ENCODE assay signal across 16 cellular contexts in genomic region chr13:74098077-74098476, GRCh38. TPM values are rescaled to one million over a fixed set of nuclear protein-coding genes. Genes with fewer than 3 reads are reported as not detected.
DNase-seq lines count a peak whose midpoint lies in the region; ATAC-seq, FAIRE-seq and TF ChIP-seq lines count a peak whose summit lies in the region.
"Had no signal": no experiment of that assay in that cellular context is flagged by ENCODE, and none has a peak within 500 bp of the region (broad histone marks: within the 10 kb centered on the region; RNA-seq: fewer than 3 reads in every experiment).

No MANE protein-coding gene starts in this region.

- H3K36me3 ChIP-seq in CD8-positive, alpha-beta T cell (ENCODE audit: insufficient read depth, low read length): no peaks in the 10 kb centered on the region
- H3K36me3 ChIP-seq in Karpas-422 (ENCODE audit: insufficient read depth, low read length): no peaks in the 10 kb centered on the region
- H3K36me3 ChIP-seq in pancreas: no peaks in the 10 kb centered on the region
- H3K36me3 ChIP-seq: BE2C, HAP-1 had no signal

- H3K36me3 Mint-ChIP-seq in CD8-positive, alpha-beta T cell: peaks cover 6% of the 10 kb centered on the region

- H3K27ac ChIP-seq in CD8-positive, alpha-beta T cell (ENCODE audit: low read depth, low read length): no peak overlapping the region
- H3K27ac ChIP-seq in Karpas-422 (ENCODE audit: low read length): peak overlapping the region; percentile 14; the same call in 1 of the 2 replicates
- H3K27ac ChIP-seq in pancreas: no peak overlapping the region
- H3K27ac ChIP-seq: A549, C4-2B had no signal

- WGBS in pancreas, 2 donors: 49 to 57% methylated on average over 1 of the region's 1 CpG

- no peaks in the 10 kb centered on the region for H3K9me2 ChIP-seq in Karpas-422 (replicated peaks; ENCODE audit: insufficient read depth, low read length)

- FAIRE-seq in pancreas (lab: Jason Lieb, UNC): no peak
- FAIRE-seq: A549 had no signal

- peak overlapping the region; percentile 53 for H3K27ac Mint-ChIP-seq in CD8-positive, alpha-beta T cell

- peak overlapping the region; percentile 22 for H3K4me2 ChIP-seq in Karpas-422 (ENCODE audit: low read depth, low read length, poor library complexity, severe bottlenecking)
- H3K4me2 ChIP-seq: A549 had no signal

- peaks cover 39% of the 10 kb centered on the region for H3K4me1 ChIP-seq in CD8-positive, alpha-beta T cell (ENCODE audit: insufficient read depth, low read length)
- peaks cover 73% of the 10 kb centered on the region for H3K4me1 ChIP-seq in Karpas-422 (ENCODE audit: low read length)
- H3K4me1 ChIP-seq in pancreas: peaks cover 0 to 3% (median 0%) of the 10 kb centered on the region in 3 donors
- H3K4me1 ChIP-seq: A549, BE2C had no signal

- no peaks in the 10 kb centered on the region for H3K27me3 ChIP-seq in CD8-positive, alpha-beta T cell (ENCODE audit: insufficient read depth, low read length)
- H3K27me3 ChIP-seq in Karpas-422 (ENCODE audit: low read length) (no peaks in the 10 kb centered on the region), pancreas (no peaks in the 10 kb centered on the region)
- H3K27me3 ChIP-seq: BE2C had no signal

- H2AFZ ChIP-seq in Karpas-422 (ENCODE audit: low read length): no peak overlapping the region

- CTCF ChIA-PET in CD8-positive, alpha-beta T cell (lab: Charles Lee): interaction anchor here (1.0 to 3.4 kb wide), 2 partner anchors 12 to 189 kb away, joined by 3 to 11 read pairs; no protein-coding TSS in a partner anchor

- no peaks in the 10 kb centered on the region for H4K20me1 ChIP-seq in Karpas-422 (ENCODE audit: insufficient read depth, low read depth, low read length)

- POLR2A ChIA-PET in CD8-positive, alpha-beta T cell (lab: Charles Lee): no interaction called here

- no peaks in the 10 kb centered on the region for H3K9me3 ChIP-seq in CD8-positive, alpha-beta T cell (ENCODE audit: low read length)
- H3K9me3 ChIP-seq in Karpas-422 (ENCODE audit: low read length) (no peaks in the 10 kb centered on the region), pancreas (no peaks in the 10 kb centered on the region)
- H3K9me3 ChIP-seq: BE2C, HAP-1 had no signal

- H3K27me3 Mint-ChIP-seq in CD8-positive, alpha-beta T cell (ENCODE audit: low read depth): no peaks in the 10 kb centered on the region

- H3K9ac ChIP-seq in Karpas-422 (ENCODE audit: low read length): no peak overlapping the region

- peaks cover 75% of the 10 kb centered on the region for H3K4me1 Mint-ChIP-seq in CD8-positive, alpha-beta T cell (ENCODE audit: low read depth)

- H3K79me2 ChIP-seq in Karpas-422 (ENCODE audit: low read length): peaks cover 98% of the 10 kb centered on the region

- no peak overlapping the region for H3K4me3 Mint-ChIP-seq in CD8-positive, alpha-beta T cell

- intact Hi-C loops in CD8-positive, alpha-beta T cell (cut with DNase I, micrococcal nuclease): no loop called here
- intact Hi-C loops in pancreas (cut with DNase I): no loop called here

- no peak overlapping the region for H3K4me3 ChIP-seq in CD8-positive, alpha-beta T cell (ENCODE audit: low read depth, low read length)
- H3K4me3 ChIP-seq in Karpas-422 (ENCODE audit: low read length): no peak overlapping the region
- H3K4me3 ChIP-seq in pancreas: no peak overlapping the region
- H3K4me3 ChIP-seq: A549, HAP-1 had no signal

- DNase-seq in CD8-positive, alpha-beta T cell: no peak
- DNase-seq in Karpas-422: no peak
- DNase-seq in kidney glomerular epithelial cell (lab: John Stamatoyannopoulos, UW): peak; percentile 12
- no peak for DNase-seq in pancreas
- no peak for DNase-seq in glomerular visceral epithelial cell (ENCODE audit: extremely low spot score)
- DNase-seq in NCI-H1436 treated with DMSO at 0.1 percent for 48 hours (lab: John Stamatoyannopoulos, UW): no peak
- DNase-seq: BE2C, Calu3, DMS 273 treated with DMSO at 0.1 percent for 48 hours, GOT3, IMR-90, KBM-7 had no signal

- TF ChIP-seq CTCF in CD8-positive, alpha-beta T cell (IDR thresholded peaks at IDR 0.05): no peak
- TF ChIP-seq CTCF in pancreas (IDR thresholded peaks at IDR 0.05): no peak

- H3K9me3 Mint-ChIP-seq in CD8-positive, alpha-beta T cell: no peaks in the 10 kb centered on the region

- no peak for ATAC-seq in CD8-positive, alpha-beta T cell
- peak in 3 of 4 donors; percentile 16 to 61 (median 61) for ATAC-seq in pancreas
- no peak for ATAC-seq in GM18868 (IDR thresholded peaks at IDR 0.05; ENCODE audit: unreplicated experiment)
- ATAC-seq: A549 had no signal

RNA-seq across cellular contexts. Expression of gene KLF12, which starts 36.1 kb away (rescaled TPM):
- 10 to 100 TPM; 59.5 to 64.7 TPM for total RNA-seq in CD8-positive, alpha-beta T cell
- total RNA-seq in Karpas-422 (2014; rRNA removed; shearing (Covaris generic); ENCODE audit: low replicate concordance): 19.6 and 38.1 TPM in 2 replicates
- total RNA-seq in pancreas: 1 to 10 TPM in 4 of 6 donors, under 1 TPM in 2; 0.82 to 5.2 (median 1.7) TPM
- polyA plus RNA-seq in pancreas: 1 to 10 TPM in 1 of 2 donors, under 1 TPM in 1; 0.46 to 1.5 TPM

Comparison
In these comparisons a context has a peak if more than half of its experiments do, and no peak if none do; other contexts are left out.
1. ATAC-seq: peak in pancreas (3 of 4); none in CD8-positive, alpha-beta T cell (single experiment) and GM18868 (single experiment).